Comparison of ENCODE assay signal across 8 cellular contexts in genomic region chr4:159047478-159048165, GRCh38. TPM values are rescaled to one million over a fixed set of nuclear protein-coding genes. Genes with fewer than 3 reads are reported as not detected.
A peak's percentile ranks its signal among the peaks of the same experiment; 100 is the strongest.
DNase-seq lines count a peak whose midpoint lies in the region; ATAC-seq and TF ChIP-seq lines count a peak whose summit lies in the region.

No MANE protein-coding gene starts in this region.

- no peaks in the 10 kb centered on the region for H3K27me3 ChIP-seq in HAP-1 (ENCODE audit: low read depth)
- no peaks in the 10 kb centered on the region for H3K27me3 ChIP-seq in esophagus muscularis mucosa
- no peaks in the 10 kb centered on the region for H3K27me3 ChIP-seq in osteoblast (ENCODE audit: insufficient read depth, low read length)

- TF ChIP-seq CTCF in esophagus muscularis mucosa (IDR thresholded peaks at IDR 0.05) (no peak), osteoblast (IDR thresholded peaks at IDR 0.05; ENCODE audit: extremely low read depth, low read depth, low read length) (no peak)

- no peaks in the 10 kb centered on the region for H3K9me3 ChIP-seq in HAP-1
- no peaks in the 10 kb centered on the region for H3K9me3 ChIP-seq in esophagus muscularis mucosa
- H3K9me3 ChIP-seq in osteoblast (ENCODE audit: low read depth, low read length): no peaks in the 10 kb centered on the region

- 83% methylated on average over 7 of the region's 7 CpGs for WGBS in esophagus muscularis mucosa

- no peak for TF ChIP-seq EP300 in esophagus muscularis mucosa (IDR thresholded peaks at IDR 0.05)

- no peaks in the 10 kb centered on the region for H3K79me2 ChIP-seq in osteoblast (ENCODE audit: insufficient read depth, low read length)

- DNase-seq in HAP-1 (ENCODE audit: low spot score in 2 of 2) (no peak), RPMI7951 (ENCODE audit: low read depth) (peak; percentile 10), esophagus muscularis mucosa (ENCODE audit: extremely low spot score) (no peak), osteoblast (ENCODE audit: insufficient read length, low spot score, missing footprints) (no peak), AML-193 (lab: John Stamatoyannopoulos, UW) (no peak)

- H3K4me2 ChIP-seq in osteoblast (ENCODE audit: insufficient read depth, low read length): peak overlapping the region; percentile 87

- H3K36me3 ChIP-seq in HAP-1 (replicated peaks) (no peaks in the 10 kb centered on the region), esophagus muscularis mucosa (no peaks in the 10 kb centered on the region), osteoblast (ENCODE audit: insufficient read depth, low read length) (no peaks in the 10 kb centered on the region)

- H2AFZ ChIP-seq in osteoblast (ENCODE audit: low read length): peak overlapping the region; percentile 83

- peaks cover 9% of the 10 kb centered on the region for H3K4me1 ChIP-seq in HAP-1
- H3K4me1 ChIP-seq in esophagus muscularis mucosa: peaks cover 0 to 10% (median 9%) of the 10 kb centered on the region in 4 donors
- peaks cover 12% of the 10 kb centered on the region for H3K4me1 ChIP-seq in osteoblast (ENCODE audit: insufficient read depth, low read length)

- H3K4me3 ChIP-seq in HAP-1 (peak overlapping the region; percentile 16; the same call in 1 of the 2 replicates), esophagus muscularis mucosa (peak overlapping the region; percentile 32 to 39 (median 35)), osteoblast (ENCODE audit: insufficient read depth, low read length) (peak overlapping the region; percentile 64)

- TF ChIP-seq POLR2A in esophagus muscularis mucosa (IDR thresholded peaks at IDR 0.05; ENCODE audit: low read depth): no peak

- no peaks in the 10 kb centered on the region for H4K20me1 ChIP-seq in osteoblast (ENCODE audit: insufficient read depth, low read length)

- ATAC-seq in GM19463 (IDR thresholded peaks at IDR 0.05; ENCODE audit: unreplicated experiment) (no peak), HG02840 (IDR thresholded peaks at IDR 0.05; ENCODE audit: low FRiP score, unreplicated experiment) (no peak), GM18909 (IDR thresholded peaks at IDR 0.05; ENCODE audit: poor library complexity, unreplicated experiment) (no peak)

- in situ Hi-C loops in HAP-1 (cut with MboI; ENCODE audit: low sequenced_read_pairs): no loop called here

- intact Hi-C loops in esophagus muscularis mucosa (cut with DNase I): no loop called here

- peak overlapping the region in 3 of 4 donors; percentile 14 to 58 (median 31) for H3K27ac ChIP-seq in esophagus muscularis mucosa (replicated peaks in 1 of 4)
- peak overlapping the region; percentile 31 for H3K27ac ChIP-seq in osteoblast (ENCODE audit: low read depth, low read length)

RNA-seq across cellular contexts. Expression of gene RAPGEF2, which starts 55.3 kb away (rescaled TPM):
- total RNA-seq in RPMI7951 (2014; rRNA removed; shearing (Covaris generic)): 12.7 and 12.9 TPM in 2 replicates
- total RNA-seq in esophagus muscularis mucosa (10 to 100 TPM; 55.6 to 61.5 (median 58.4) TPM), osteoblast (50.3 and 53.0 TPM in 2 replicates)
